Comparison of ENCODE assay signal across 8 cellular contexts in genomic region chr10:52232561-52233350, GRCh38.
A peak's percentile ranks its signal among the peaks of the same experiment; 100 is the strongest.
DNase-seq lines count a peak whose midpoint lies in the region; ATAC-seq and TF ChIP-seq lines count a peak whose summit lies in the region.

No MANE protein-coding gene starts in this region.

- peak; percentile 89 for ATAC-seq in GM21526 (IDR thresholded peaks at IDR 0.05; ENCODE audit: low FRiP score, unreplicated experiment)

- peak overlapping the region; percentile 53 for H3K4me3 ChIP-seq in HUES48 (ENCODE audit: low read depth, low read length)

- peak overlapping the region; percentile 32 for H3K27ac Mint-ChIP-seq in chondrocyte (ENCODE audit: unreplicated experiment)
- H3K27ac Mint-ChIP-seq in neural crest cell (ENCODE audit: unreplicated experiment) = no peak overlapping the region

- DNase-seq in DMS53 (lab: John Stamatoyannopoulos, UW) (peak; percentile 60), chondrocyte (ENCODE audit: low spot score) (no peak), neural crest cell (ENCODE audit: low read depth, low spot score) (no peak), mesenteric fat pad (ENCODE audit: low spot score) (no peak), DMS79 treated with DMSO at 0.1 percent for 48 hours (lab: John Stamatoyannopoulos, UW) (no peak), C1 segment of cervical spinal cord (lab: John Stamatoyannopoulos, UW) (no peak)

- H3K27ac ChIP-seq in HUES48 (ENCODE audit: low read depth, low read length) = no peak overlapping the region

- peaks cover 9% of the 10 kb centered on the region for H3K4me1 Mint-ChIP-seq in chondrocyte (ENCODE audit: low read depth)
- H3K4me1 Mint-ChIP-seq in neural crest cell = peaks cover 10% of the 10 kb centered on the region

- H3K27me3 ChIP-seq in HUES48 (ENCODE audit: control insufficient read depth, insufficient read depth, low read length) = no peaks in the 10 kb centered on the region

- no peaks in the 10 kb centered on the region for H3K27me3 Mint-ChIP-seq in chondrocyte (ENCODE audit: low read depth)
- peaks cover 5% of the 10 kb centered on the region for H3K27me3 Mint-ChIP-seq in neural crest cell (ENCODE audit: low read depth)

- H3K9me3 ChIP-seq in HUES48 (ENCODE audit: control insufficient read depth, insufficient read depth, low read length) = no peaks in the 10 kb centered on the region

- TF ChIP-seq CTCF in chondrocyte (IDR thresholded peaks at IDR 0.05) = no peak
- TF ChIP-seq CTCF in neural crest cell (conservative IDR thresholded peaks at IDR 0.05) = no peak

- H3K9me3 Mint-ChIP-seq in chondrocyte (ENCODE audit: low read depth) = no peaks in the 10 kb centered on the region
- no peaks in the 10 kb centered on the region for H3K9me3 Mint-ChIP-seq in neural crest cell

- no peaks in the 10 kb centered on the region for H3K36me3 ChIP-seq in HUES48 (ENCODE audit: control insufficient read depth, insufficient read depth, low read length)

- H3K4me3 Mint-ChIP-seq in chondrocyte (ENCODE audit: unreplicated experiment) (peak overlapping the region; percentile 67), neural crest cell (peak overlapping the region; percentile 86)

- H3K9ac ChIP-seq in HUES48 (ENCODE audit: low read depth, low read length) = peak overlapping the region; percentile 62

- H3K36me3 Mint-ChIP-seq in chondrocyte (ENCODE audit: low read depth) (no peaks in the 10 kb centered on the region), neural crest cell (ENCODE audit: low read depth) (no peaks in the 10 kb centered on the region)

- H3K4me1 ChIP-seq in HUES48 (ENCODE audit: control insufficient read depth, insufficient read depth, low read length) = peaks cover 3% of the 10 kb centered on the region; the same call in 1 of the 2 replicates
